In genomic region chr11:82733444-82734119, GRCh38 we compare ENCODE assay signal across 1 cellular context.
TF ChIP-seq lines count a peak whose summit lies in the region.

Gene FAM181B, minus strand, starts transcription at chr11:82733864. Its CDS starts 135 bp downstream, at chr11:82733729.

TF ChIP-seq in HEK293, 187 proteins besides CTCF, POLR2A, EP300 and RAD21 (continued from another document and continues in another):
- TF ChIP-seq ZBTB10 (tag by site-specific recombination; IDR thresholded peaks at IDR 0.05) (no peak), ZNF221 (tag by site-specific recombination; IDR thresholded peaks at IDR 0.05; ENCODE audit: borderline replicate concordance) (no peak), ZNF76 (tag by site-specific recombination; IDR thresholded peaks at IDR 0.05; ENCODE audit: borderline replicate concordance, low read depth) (no peak), MEIS1 (CRISPR knock-in tag; IDR thresholded peaks at IDR 0.05; ENCODE audit: borderline replicate concordance) (no peak), ZNF266 (tag by site-specific recombination; IDR thresholded peaks at IDR 0.05; ENCODE audit: low read depth) (no peak), SP3 (tag by site-specific recombination; IDR thresholded peaks at IDR 0.05) (peak; percentile 16; the same call in 1 of the 2 replicates), ZNF488 (tag by site-specific recombination; IDR thresholded peaks at IDR 0.05) (no peak), ZBTB8A (tag by site-specific recombination; IDR thresholded peaks at IDR 0.05) (no peak), GFI1B (tag by site-specific recombination; IDR thresholded peaks at IDR 0.05) (no peak), ZXDB (tag by site-specific recombination; IDR thresholded peaks at IDR 0.05) (0 out of 2 replicates have a peak, but pooled peaks have one; percentile 7), REPIN1 (tag by site-specific recombination; IDR thresholded peaks at IDR 0.05; ENCODE audit: low read depth) (no peak), ZNF354C (tag by site-specific recombination; IDR thresholded peaks at IDR 0.05; ENCODE audit: borderline replicate concordance, low read depth) (no peak), YY1 (tag by site-specific recombination; IDR thresholded peaks at IDR 0.05) (no peak), ZNF513 (tag by site-specific recombination; IDR thresholded peaks at IDR 0.05) (no peak), ZNF223 (tag by site-specific recombination; IDR thresholded peaks at IDR 0.05) (no peak), KLF16 (tag by site-specific recombination; IDR thresholded peaks at IDR 0.05) (no peak), ZNF777 (tag by site-specific recombination; IDR thresholded peaks at IDR 0.05; ENCODE audit: borderline replicate concordance) (no peak), GLIS1 (tag by site-specific recombination; IDR thresholded peaks at IDR 0.05) (peak; percentile 76), ZIC2 (tag by site-specific recombination; IDR thresholded peaks at IDR 0.05) (0 out of 2 replicates have a peak, but pooled peaks have one; percentile 30), ZNF449 (tag by site-specific recombination; IDR thresholded peaks at IDR 0.05) (no peak), PRDM2 (tag by site-specific recombination; IDR thresholded peaks at IDR 0.05; ENCODE audit: borderline replicate concordance) (no peak), ZNF664 (tag by site-specific recombination; IDR thresholded peaks at IDR 0.05) (no peak), SCRT2 (tag by site-specific recombination; IDR thresholded peaks at IDR 0.05) (no peak), ZNF701 (tag by site-specific recombination; IDR thresholded peaks at IDR 0.05) (no peak), ZNF560 (tag by site-specific recombination; IDR thresholded peaks at IDR 0.05; ENCODE audit: borderline replicate concordance) (no peak), ZNF184 (tag by site-specific recombination; IDR thresholded peaks at IDR 0.05) (no peak), TRIM28 (IDR thresholded peaks at IDR 0.05; ENCODE audit: borderline replicate concordance, low read length) (peak; percentile 17; the same call in 1 of the 2 replicates), ZNF280D (tag by site-specific recombination; IDR thresholded peaks at IDR 0.05) (no peak), ZNF837 (tag by site-specific recombination; IDR thresholded peaks at IDR 0.05) (no peak), ZNF362 (tag by site-specific recombination; IDR thresholded peaks at IDR 0.05) (no peak), ZNF350 (tag by site-specific recombination; IDR thresholded peaks at IDR 0.05) (no peak), ZFP37 (tag by site-specific recombination; IDR thresholded peaks at IDR 0.05) (no peak), ZNF335 (tag by site-specific recombination; conservative IDR thresholded peaks at IDR 0.05) (peak; percentile 62), ZNF624 (tag by site-specific recombination; IDR thresholded peaks at IDR 0.05) (no peak), ZFHX2 (tag by site-specific recombination; conservative IDR thresholded peaks at IDR 0.05) (no peak), ZSCAN4 (tag by site-specific recombination; IDR thresholded peaks at IDR 0.05) (no peak), ZNF155 (tag by site-specific recombination; IDR thresholded peaks at IDR 0.05) (no peak), SP2 (tag by site-specific recombination; IDR thresholded peaks at IDR 0.05) (peak; percentile 68), ZNF416 (tag by site-specific recombination; IDR thresholded peaks at IDR 0.05) (no peak), ZNF433 (tag by site-specific recombination; IDR thresholded peaks at IDR 0.05; ENCODE audit: low read depth) (no peak), ZNF133 (tag by site-specific recombination; IDR thresholded peaks at IDR 0.05) (no peak), ZFP3 (tag by site-specific recombination; IDR thresholded peaks at IDR 0.05; ENCODE audit: low read depth) (no peak), ZNF248 (tag by site-specific recombination; IDR thresholded peaks at IDR 0.05) (no peak), TCF7L2 (IDR thresholded peaks at IDR 0.05; ENCODE audit: borderline replicate concordance, low read depth, low read length) (no peak), HOXD13 (CRISPR knock-in tag; IDR thresholded peaks at IDR 0.05; ENCODE audit: borderline replicate concordance) (no peak)
